In genomic region chr1:185840880-185841279, GRCh38 we compare ENCODE assay signal across 32 cellular contexts.
"Had no signal": no experiment of that assay in that cellular context is flagged by ENCODE, and none has a peak within 500 bp of the region (broad histone marks: within the 10 kb centered on the region; RNA-seq: fewer than 3 reads in every experiment).

No MANE protein-coding gene starts in this region.

- H3K36me3 ChIP-seq: ascending aorta, cardiac muscle cell, WERI-Rb-1 had no signal

- H3K27me3 ChIP-seq: ascending aorta, cardiac muscle cell had no signal

- DNase-seq: activated CD4-positive, alpha-beta memory T cell treated with anti-CD3 and anti-CD28 coated beads, Interleukin-2, amount 10 ng/mL, durations not matched to agents 7 days and 5 days; activated CD4-positive, alpha-beta T cell treated with anti-CD3 and anti-CD28 coated beads for 1 hour; activated CD4-positive, alpha-beta T cell treated with anti-CD3 and anti-CD28 coated beads for 36 hours; activated CD4-positive, alpha-beta T cell treated with anti-CD3 and anti-CD28 coated beads for 48 hours; activated CD4-positive, alpha-beta T cell treated with anti-CD3 and anti-CD28 coated beads, Interleukin-2, amount 10 ng/mL, durations not matched to agents 7 days and 5 days; activated CD4-positive, alpha-beta T cell treated with anti-CD3 and anti-CD28 coated beads, Interleukin-2, amount 50 U/mL, for 48 hours; activated CD4-positive, CD25-positive, alpha-beta regulatory T cell; activated CD8-positive, alpha-beta memory T cell treated with anti-CD3 and anti-CD28 coated beads for 24 hours; activated CD8-positive, alpha-beta memory T cell treated with anti-CD3 and anti-CD28 coated beads, Interleukin-2, amount 10 ng/mL, durations not matched to agents 7 days and 5 days; activated CD8-positive, alpha-beta memory T cell treated with anti-CD3 and anti-CD28 coated beads, Interleukin-2, amount 50 U/mL, for 48 hours; activated CD8-positive, alpha-beta T cell treated with anti-CD3 and anti-CD28 coated beads, Interleukin-2, amount 10 ng/mL, durations not matched to agents 7 days and 5 days; activated effector memory CD4-positive, alpha-beta T cell treated with Interleukin-2 at 50 U/mL for 16 hours; activated gamma-delta T cell; activated naive CD4-positive, alpha-beta T cell treated with anti-CD3 and anti-CD28 coated beads, Interleukin-2, amount 10 ng/mL, durations not matched to agents 7 days and 5 days; activated naive CD4-positive, alpha-beta T cell treated with Interleukin-2 at 50 U/mL for 16 hours; activated naive CD8-positive, alpha-beta T cell treated with anti-CD3 and anti-CD28 coated beads, Interleukin-2, amount 10 ng/mL, durations not matched to agents 7 days and 5 days; activated naive CD8-positive, alpha-beta T cell treated with anti-CD3 and anti-CD28 coated beads, Interleukin-2, amount 50 U/mL, for 24 hours; activated T-cell treated with anti-CD3 and anti-CD28 coated beads, Interleukin-2, amount 50 U/mL, for 24 hours; activated T-cell treated with anti-CD3 and anti-CD28 coated beads, Interleukin-2, amount 50 U/mL, for 48 hours; amygdala; anterior cingulate cortex; caudate nucleus; cerebellar nuclear complex; T-helper 1 cell; T-helper 2 cell; T-helper 9 cell had no signal

- H3K27ac ChIP-seq: ascending aorta, cardiac muscle cell, WERI-Rb-1 had no signal

- FAIRE-seq: bronchial epithelial cell had no signal

- H3K4me3 ChIP-seq: ascending aorta, cardiac muscle cell had no signal

- H3K9me3 ChIP-seq: ascending aorta had no signal

- ATAC-seq: activated CD4-positive, alpha-beta T cell treated with anti-CD3 and anti-CD28 coated beads for 36 hours; activated CD4-positive, CD25-positive, alpha-beta regulatory T cell treated with anti-CD3 and anti-CD28 coated beads, Interleukin-2, amount 50 U/mL, for 24 hours; activated CD8-positive, alpha-beta memory T cell treated with anti-CD3 and anti-CD28 coated beads, Interleukin-2, amount 10 ng/mL, durations not matched to agents 7 days and 5 days; activated CD8-positive, alpha-beta T cell treated with anti-CD3 and anti-CD28 coated beads, Interleukin-2, amount 10 ng/mL, durations not matched to agents 7 days and 5 days; activated naive CD8-positive, alpha-beta T cell treated with anti-CD3 and anti-CD28 coated beads, Interleukin-2, amount 50 U/mL, for 24 hours; WTC11 had no signal
